In genomic region chr18:47800192-47800591, GRCh38 we compare ENCODE assay signal across 30 cellular contexts.
"Had no signal": no experiment of that assay in that cellular context is flagged by ENCODE, and none has a peak within 500 bp of the region (broad histone marks: within the 10 kb centered on the region; RNA-seq: fewer than 3 reads in every experiment).

No MANE protein-coding gene starts in this region.

- H3K36me3 Mint-ChIP-seq: naive B cell, natural killer cell, neural progenitor cell had no signal

- H3K9me3 Mint-ChIP-seq: natural killer cell; neural progenitor cell; stimulated activated naive B cell treated with anti-CD40 and anti-IgM and Interleukin-4, amounts not matched to agents 10 μg/mL and 1 μg/mL and 100 μg/mL, for 72 hours had no signal

- H3K4me1 Mint-ChIP-seq: naive B cell, natural killer cell had no signal

- H3K4me1 ChIP-seq: left lung, lower lobe of right lung, neural progenitor cell had no signal

- H3K4me2 ChIP-seq: hepatocyte, neural progenitor cell had no signal

- DNase-seq: kidney glomerular epithelial cell; left cardiac atrium; left lung; lower lobe of right lung; mammary epithelial cell; mesenchymal stem cell; naive B cell; natural killer cell; nephron progenitor cell; occipital lobe; right cardiac atrium; stimulated activated CD4-positive, alpha-beta T cell treated with anti-CD3 and anti-CD28 coated beads, Interleukin-12 subunit alpha, Interleukin-12 subunit beta, amount 100 ng/mL, for 4 hours; stimulated activated CD4-positive, alpha-beta T cell treated with anti-CD3 and anti-CD28 coated beads, Interleukin-15, amount 100 ng/mL, for 24 hours; stimulated activated CD4-positive, alpha-beta T cell treated with anti-CD3 and anti-CD28 coated beads, Interleukin-2, amount 100 ng/mL, for 24 hours; stimulated activated CD4-positive, alpha-beta T cell treated with anti-CD3 and anti-CD28 coated beads, Interleukin-4, amount 100 ng/mL, for 1 hour; stimulated activated naive B cell treated with anti-CD40 and anti-IgM and Interleukin-4, amounts not matched to agents 10 μg/mL and 1 μg/mL and 100 μg/mL, for 72 hours; stimulated activated naive CD8-positive, alpha-beta T cell treated with anti-CD3 and anti-CD28 coated beads, Interleukin-15, Interleukin-2, amounts not matched to agents 100 U/mL and 50 U/mL, for 24 hours; stomach; testis; thyroid gland; transverse colon had no signal

- H3K4me3 Mint-ChIP-seq: naive B cell; natural killer cell; nephron progenitor cell; neural progenitor cell; stimulated activated naive B cell treated with anti-CD40 and anti-IgM and Interleukin-4, amounts not matched to agents 10 μg/mL and 1 μg/mL and 100 μg/mL, for 72 hours had no signal

- H3K27me3 ChIP-seq: hepatocyte, left lung, neural progenitor cell, neutrophil, ovary, testis, thyroid gland, transverse colon, upper lobe of left lung, vagina had no signal

- H3K79me2 ChIP-seq: hepatocyte had no signal

- ATAC-seq: left cardiac atrium; left lung; lower lobe of right lung; natural killer cell; right cardiac atrium; sciatic nerve; stimulated activated naive B cell treated with anti-CD40 and anti-IgM and Interleukin-4, amounts not matched to agents 10 μg/mL and 1 μg/mL and 100 μg/mL, for 72 hours; stimulated activated naive CD8-positive, alpha-beta T cell treated with anti-CD3 and anti-CD28 coated beads, Interleukin-15, Interleukin-2, amounts not matched to agents 100 U/mL and 50 U/mL, for 24 hours had no signal

- H3K27ac Mint-ChIP-seq: naive B cell; natural killer cell; nephron progenitor cell; neural progenitor cell; progenitor cell of endocrine pancreas; stimulated activated naive B cell treated with anti-CD40 and anti-IgM and Interleukin-4, amounts not matched to agents 10 μg/mL and 1 μg/mL and 100 μg/mL, for 72 hours had no signal

- H3K9me3 ChIP-seq: left lung, lower lobe of right lung, neutrophil, ovary, stomach, testis, thyroid gland, transverse colon, upper lobe of left lung, vagina had no signal

- H3K36me3 ChIP-seq: left lung, lower lobe of right lung, neural progenitor cell, neutrophil, ovary, stomach, thyroid gland, transverse colon, upper lobe of left lung, vagina had no signal

- H3K9ac ChIP-seq: neural progenitor cell had no signal

- H3K4me3 ChIP-seq: hepatocyte, left lung, lower lobe of right lung, neural progenitor cell, ovary, skin epidermis, stomach, testis, thyroid gland, transverse colon, upper lobe of left lung, vagina had no signal

- H2AFZ ChIP-seq: hepatocyte, neural progenitor cell had no signal

- H3K27ac ChIP-seq: hepatocyte, left lung, lower lobe of right lung, neural progenitor cell, neutrophil, skin epidermis, stomach, testis, thyroid gland, transverse colon, upper lobe of left lung, vagina had no signal
